1 cellular context compared by ENCODE assay signal in genomic region chr5:128559300-128560297, GRCh38.
TF ChIP-seq lines count a peak whose summit lies in the region.

No MANE protein-coding gene starts in this region.

TF ChIP-seq in SK-N-SH, 30 proteins besides CTCF, POLR2A, EP300 and RAD21 (continued from another document):
- TF ChIP-seq IRF3 (IDR thresholded peaks at IDR 0.05; ENCODE audit: low read depth, low read length): no peak
TF ChIP-seq in SK-N-SH: peak in this region for 0.
